1 cellular context compared by ENCODE assay signal in genomic region chr10:119543814-119544642, GRCh38.
TF ChIP-seq lines count a peak whose summit lies in the region.

No MANE protein-coding gene starts in this region.

TF ChIP-seq in HEK293, 187 proteins besides CTCF, POLR2A, EP300 and RAD21 (continued from another document and continues in another):
- no peak for TF ChIP-seq TSHZ1 (tag by site-specific recombination; IDR thresholded peaks at IDR 0.05; ENCODE audit: borderline replicate concordance)
- no peak for TF ChIP-seq YY2 (tag by site-specific recombination; IDR thresholded peaks at IDR 0.05)
- TF ChIP-seq ZNF138 (tag by site-specific recombination; IDR thresholded peaks at IDR 0.05; ENCODE audit: borderline replicate concordance): no peak
- peak; percentile 52; the same call in 1 of the 2 replicates for TF ChIP-seq ZFP37 (tag by site-specific recombination; IDR thresholded peaks at IDR 0.05)
- TF ChIP-seq ZNF292 (tag by site-specific recombination; IDR thresholded peaks at IDR 0.05; ENCODE audit: borderline replicate concordance, low read depth): no peak
- no peak for TF ChIP-seq ZNF560 (tag by site-specific recombination; IDR thresholded peaks at IDR 0.05; ENCODE audit: borderline replicate concordance)
- TF ChIP-seq ZNF768 (tag by site-specific recombination; IDR thresholded peaks at IDR 0.05): no peak
- TF ChIP-seq ZSCAN4 (tag by site-specific recombination; IDR thresholded peaks at IDR 0.05): no peak
- TF ChIP-seq ZNF843 (tag by site-specific recombination; IDR thresholded peaks at IDR 0.05): peak; percentile 85
- peak; percentile 9; the same call in 1 of the 2 replicates for TF ChIP-seq ZNF335 (tag by site-specific recombination; conservative IDR thresholded peaks at IDR 0.05)
- TF ChIP-seq PRDM6 (tag by site-specific recombination; IDR thresholded peaks at IDR 0.05): peak; percentile 97
- peak; percentile 55 for TF ChIP-seq ZNF366 (tag by site-specific recombination; conservative IDR thresholded peaks at IDR 0.05)
- no peak for TF ChIP-seq KLF9 (tag by site-specific recombination; IDR thresholded peaks at IDR 0.05; ENCODE audit: low read depth)
- TF ChIP-seq KLF17 (tag by site-specific recombination; IDR thresholded peaks at IDR 0.05): 0 out of 2 replicates have a peak, but pooled peaks have one; percentile 23
- 0 out of 2 replicates have a peak, but pooled peaks have one; percentile 28 for TF ChIP-seq ZBTB6 (tag by site-specific recombination; IDR thresholded peaks at IDR 0.05)
- TF ChIP-seq KLF7 (tag by site-specific recombination; IDR thresholded peaks at IDR 0.05; ENCODE audit: borderline replicate concordance): no peak
- TF ChIP-seq ZNF404 (tag by site-specific recombination; IDR thresholded peaks at IDR 0.05): no peak
- no peak for TF ChIP-seq SCRT1 (tag by site-specific recombination; IDR thresholded peaks at IDR 0.05; ENCODE audit: borderline replicate concordance)
- TF ChIP-seq BCL11A (tag by site-specific recombination; IDR thresholded peaks at IDR 0.05; ENCODE audit: low read depth): peak; percentile 65
- TF ChIP-seq ZSCAN23 (tag by site-specific recombination; IDR thresholded peaks at IDR 0.05): 0 out of 2 replicates have a peak, but pooled peaks have one; percentile 9
- TF ChIP-seq ZNF19 (tag by site-specific recombination; IDR thresholded peaks at IDR 0.05; ENCODE audit: low read depth): no peak
- no peak for TF ChIP-seq SALL2 (tag by site-specific recombination; IDR thresholded peaks at IDR 0.05; ENCODE audit: borderline replicate concordance)
- TF ChIP-seq SP2 (tag by site-specific recombination; IDR thresholded peaks at IDR 0.05): no peak
- TF ChIP-seq REST (tag by site-specific recombination; IDR thresholded peaks at IDR 0.05): no peak
- no peak for TF ChIP-seq ZNF26 (tag by site-specific recombination; IDR thresholded peaks at IDR 0.05)
- TF ChIP-seq ZNF148 (tag by site-specific recombination; IDR thresholded peaks at IDR 0.05; ENCODE audit: borderline replicate concordance): no peak
- no peak for TF ChIP-seq ZSCAN5A (tag by site-specific recombination; IDR thresholded peaks at IDR 0.05)
- no peak; the same call in 1 of the 2 replicates for TF ChIP-seq ZNF24 (tag by site-specific recombination; IDR thresholded peaks at IDR 0.05)
- no peak for TF ChIP-seq ZNF785 (tag by site-specific recombination; IDR thresholded peaks at IDR 0.05)
- no peak for TF ChIP-seq ZNF473 (tag by site-specific recombination; IDR thresholded peaks at IDR 0.05)
- TF ChIP-seq ZEB2 (tag by site-specific recombination; IDR thresholded peaks at IDR 0.05): peak; percentile 57; the same call in 1 of the 2 replicates
- TF ChIP-seq ZNF580 (tag by site-specific recombination; IDR thresholded peaks at IDR 0.05): no peak
- peak; percentile 85 for TF ChIP-seq PRDM4 (tag by site-specific recombination; IDR thresholded peaks at IDR 0.05)
- no peak for TF ChIP-seq KLF8 (tag by site-specific recombination; IDR thresholded peaks at IDR 0.05)
- no peak for TF ChIP-seq ZBTB21 (tag by site-specific recombination; IDR thresholded peaks at IDR 0.05)
- peak; percentile 95 for TF ChIP-seq SP7 (tag by site-specific recombination; IDR thresholded peaks at IDR 0.05)
- no peak for TF ChIP-seq ZNF549 (tag by site-specific recombination; IDR thresholded peaks at IDR 0.05)
- TF ChIP-seq ZNF324 (tag by site-specific recombination; IDR thresholded peaks at IDR 0.05): no peak
- no peak for TF ChIP-seq ZNF416 (tag by site-specific recombination; IDR thresholded peaks at IDR 0.05)
